ENCODE assay signal across 1 cellular context in the genomic region with DNA sequence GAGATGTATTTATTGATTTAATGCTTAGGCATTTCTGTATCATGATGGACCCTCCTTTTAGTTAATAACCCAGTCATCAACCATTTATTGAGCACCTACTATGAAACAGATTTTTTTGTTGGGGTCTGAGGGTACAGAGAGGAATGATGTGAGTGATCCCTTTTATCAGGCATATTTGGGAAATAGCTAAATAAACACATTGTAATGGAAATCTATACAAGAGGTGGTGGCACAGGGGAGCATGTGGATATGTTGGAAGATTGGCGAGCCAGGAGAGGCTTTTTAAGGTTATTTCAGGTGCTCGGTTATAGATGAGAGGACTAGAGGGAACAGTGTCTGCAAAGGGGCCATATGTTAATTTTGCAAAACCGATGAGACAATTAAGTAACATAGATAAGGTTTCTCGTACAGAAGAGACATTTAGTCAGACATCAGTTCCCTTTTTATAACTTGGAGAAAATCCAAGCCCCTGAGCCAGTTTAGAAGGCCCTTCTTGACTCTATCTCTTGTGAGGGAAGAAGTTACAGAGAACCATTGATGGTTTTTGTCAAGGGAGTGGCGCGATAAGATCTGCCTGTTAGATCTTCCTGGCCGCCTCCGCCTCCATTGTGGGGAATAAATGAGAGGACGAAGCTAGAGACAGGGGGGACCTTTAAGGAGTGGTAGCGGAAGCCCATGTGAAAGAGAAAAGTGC.
TF ChIP-seq lines count a peak whose summit lies in the region.

No MANE protein-coding gene starts in this region.

TF ChIP-seq in GM12878, 131 proteins besides CTCF, POLR2A, EP300 and RAD21:
- TF ChIP-seq RCOR1 (conservative IDR thresholded peaks at IDR 0.05; ENCODE audit: low read depth, low read length), result no peak
- TF ChIP-seq, protein P1, sequence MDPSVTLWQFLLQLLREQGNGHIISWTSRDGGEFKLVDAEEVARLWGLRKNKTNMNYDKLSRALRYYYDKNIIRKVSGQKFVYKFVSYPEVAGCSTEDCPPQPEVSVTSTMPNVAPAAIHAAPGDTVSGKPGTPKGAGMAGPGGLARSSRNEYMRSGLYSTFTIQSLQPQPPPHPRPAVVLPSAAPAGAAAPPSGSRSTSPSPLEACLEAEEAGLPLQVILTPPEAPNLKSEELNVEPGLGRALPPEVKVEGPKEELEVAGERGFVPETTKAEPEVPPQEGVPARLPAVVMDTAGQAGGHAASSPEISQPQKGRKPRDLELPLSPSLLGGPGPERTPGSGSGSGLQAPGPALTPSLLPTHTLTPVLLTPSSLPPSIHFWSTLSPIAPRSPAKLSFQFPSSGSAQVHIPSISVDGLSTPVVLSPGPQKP (IDR thresholded peaks at IDR 0.05; ENCODE audit: low read depth, low read length), result no peak
- TF ChIP-seq, protein P2, sequence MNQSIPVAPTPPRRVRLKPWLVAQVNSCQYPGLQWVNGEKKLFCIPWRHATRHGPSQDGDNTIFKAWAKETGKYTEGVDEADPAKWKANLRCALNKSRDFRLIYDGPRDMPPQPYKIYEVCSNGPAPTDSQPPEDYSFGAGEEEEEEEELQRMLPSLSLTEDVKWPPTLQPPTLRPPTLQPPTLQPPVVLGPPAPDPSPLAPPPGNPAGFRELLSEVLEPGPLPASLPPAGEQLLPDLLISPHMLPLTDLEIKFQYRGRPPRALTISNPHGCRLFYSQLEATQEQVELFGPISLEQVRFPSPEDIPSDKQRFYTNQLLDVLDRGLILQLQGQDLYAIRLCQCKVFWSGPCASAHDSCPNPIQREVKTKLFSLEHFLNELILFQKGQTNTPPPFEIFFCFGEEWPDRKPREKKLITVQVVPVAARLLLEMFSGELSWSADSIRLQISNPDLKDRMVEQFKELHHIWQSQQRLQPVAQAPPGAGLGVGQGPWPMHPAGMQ (IDR thresholded peaks at IDR 0.05; ENCODE audit: borderline replicate concordance), result no peak
- TF ChIP-seq SPI1 (IDR thresholded peaks at IDR 0.05; ENCODE audit: borderline replicate concordance, insufficient read depth, low read depth, low read length), result 0 out of 2 replicates have a peak, but pooled peaks have one; percentile 45
- no peak for TF ChIP-seq ZSCAN29 (IDR thresholded peaks at IDR 0.05)
